Comparison of ENCODE assay signal across 9 cellular contexts in genomic region chr2:118061135-118061955, GRCh38. TPM values are rescaled to one million over a fixed set of nuclear protein-coding genes. Genes with fewer than 3 reads are reported as not detected.
DNase-seq lines count a peak whose midpoint lies in the region; ATAC-seq and TF ChIP-seq lines count a peak whose summit lies in the region.
"Had no signal": no experiment of that assay in that cellular context is flagged by ENCODE, and none has a peak within 500 bp of the region (broad histone marks: within the 10 kb centered on the region; RNA-seq: fewer than 3 reads in every experiment).

No MANE protein-coding gene starts in this region.

- H3K9me3 ChIP-seq in left ventricle myocardium inferior (replicated peaks): no peaks in the 10 kb centered on the region
- no peaks in the 10 kb centered on the region for H3K9me3 ChIP-seq in aorta (ENCODE audit: control insufficient read depth, low read length)
- no peaks in the 10 kb centered on the region for H3K9me3 ChIP-seq in prostate gland
- H3K9me3 ChIP-seq: SJSA1 had no signal

- TF ChIP-seq CTCF in left ventricle myocardium inferior (IDR thresholded peaks at IDR 0.05; ENCODE audit: borderline replicate concordance): peak; percentile 43
- peak in 2 of 4 experiments; percentile 5 to 28 for TF ChIP-seq CTCF in prostate gland (IDR thresholded peaks at IDR 0.05)

- no peak overlapping the region for H3K27ac ChIP-seq in left ventricle myocardium inferior (replicated peaks)
- no peak overlapping the region for H3K27ac ChIP-seq in aorta (ENCODE audit: low read depth in 1 of 2, low read length in 2 of 2)
- no peak overlapping the region for H3K27ac ChIP-seq in prostate gland
- H3K27ac ChIP-seq: SJSA1 had no signal

- H3K27me3 ChIP-seq in left ventricle myocardium inferior (ENCODE audit: low read depth) (peaks cover 90% of the 10 kb centered on the region), aorta (ENCODE audit: control insufficient read depth in 1 of 2, insufficient read depth in 2 of 2, low read length in 1 of 2) (peaks cover 0 to 1% of the 10 kb centered on the region in 2 donors), prostate gland (replicated peaks; ENCODE audit: insufficient read depth) (no peaks in the 10 kb centered on the region)

- TF ChIP-seq POLR2A in prostate gland (IDR thresholded peaks at IDR 0.05): no peak

- peak; percentile 38 for DNase-seq in DMS153 (lab: John Stamatoyannopoulos, UW)
- DNase-seq in SK-MEL-5 (ENCODE audit: low read depth, low spot score): peak; percentile 56
- no peak for DNase-seq in left ventricle myocardium inferior
- DNase-seq in aorta: no peak
- no peak for DNase-seq in prostate gland (ENCODE audit: low spot score)
- no peak for DNase-seq in NCI-H510A (lab: John Stamatoyannopoulos, UW)

- ATAC-seq in GM19397 (IDR thresholded peaks at IDR 0.05; ENCODE audit: unreplicated experiment) (peak; percentile 73), HG03342 (IDR thresholded peaks at IDR 0.05; ENCODE audit: unreplicated experiment) (peak; percentile 72), aorta (ENCODE audit: low FRiP score) (peak; percentile 64)

- in situ Hi-C loops in SK-MEL-5 (cut with HindIII; ENCODE audit: low pct_unique_long_range_greater_than_20kb, low sequenced_read_pairs): no loop called here

- H3K4me1 ChIP-seq in left ventricle myocardium inferior (no peaks in the 10 kb centered on the region), aorta (ENCODE audit: control insufficient read depth in 1 of 2, insufficient read depth in 2 of 2, low read length in 2 of 2) (no peaks in the 10 kb centered on the region), prostate gland (replicated peaks) (no peaks in the 10 kb centered on the region)

- no peaks in the 10 kb centered on the region for H3K36me3 ChIP-seq in left ventricle myocardium inferior
- H3K36me3 ChIP-seq in aorta (ENCODE audit: control insufficient read depth in 1 of 2, insufficient read depth in 2 of 2, low read length in 1 of 2): no peaks in the 10 kb centered on the region
- no peaks in the 10 kb centered on the region for H3K36me3 ChIP-seq in prostate gland
- H3K36me3 ChIP-seq: SJSA1 had no signal

- WGBS in aorta, 2 donors: 72 to 75% methylated on average over 4 of the region's 4 CpGs
- 72% methylated on average over 4 of the region's 4 CpGs for WGBS in prostate gland

- intact Hi-C loops in left ventricle myocardium inferior (cut with micrococcal nuclease) (no loop called here), aorta (cut with DNase I) (no loop called here), prostate gland (cut with DNase I) (no loop called here)

- H3K4me3 ChIP-seq in left ventricle myocardium inferior (no peak overlapping the region), aorta (ENCODE audit: low read length in 2 of 2) (no peak overlapping the region), prostate gland (no peak overlapping the region)
- H3K4me3 ChIP-seq: SJSA1 had no signal

RNA-seq across cellular contexts. Expression of gene INSIG2, which starts 26.9 kb away (rescaled TPM):
- 3.8 and 4.6 TPM in 2 replicates for total RNA-seq in SK-MEL-5 (2014; rRNA removed; shearing (Covaris generic))
- polyA plus RNA-seq in SK-MEL-5 (2015; cell fraction: cytosol; rRNA removed): 5.0 and 9.4 TPM in 2 replicates
- 4.9 and 16.3 TPM in 2 replicates for polyA plus RNA-seq in SK-MEL-5 (2015; cell fraction: nucleus; rRNA removed)
- 15.9 TPM for total RNA-seq in left ventricle myocardium inferior
- total RNA-seq in aorta: 10 to 100 TPM; 34.2 to 43.2 TPM
- 10 to 100 TPM; 35.1 to 44.5 TPM for polyA plus RNA-seq in aorta
- 10 to 100 TPM; 12.6 to 15.7 TPM for total RNA-seq in prostate gland

RNA-seq across cellular contexts. Expression of gene CCDC93, which starts 47.5 kb away (rescaled TPM):
- total RNA-seq in SK-MEL-5 (2014; rRNA removed; shearing (Covaris generic)): 20.9 and 22.2 TPM in 2 replicates
- 8.6 and 40.2 TPM in 2 replicates for polyA plus RNA-seq in SK-MEL-5 (2015; cell fraction: cytosol; rRNA removed)
- polyA plus RNA-seq in SK-MEL-5 (2015; cell fraction: nucleus; rRNA removed): 301 and 357 TPM in 2 replicates
- total RNA-seq in left ventricle myocardium inferior: 22.8 TPM
- 10 to 100 TPM; 34.8 to 42.8 TPM for total RNA-seq in aorta
- 10 to 100 TPM in 1 of 2 donors, 1 to 10 TPM in 1; 5.8 to 12.1 TPM for polyA plus RNA-seq in aorta
- 10 to 100 TPM in 1 of 2 donors, 1 to 10 TPM in 1; 9.6 to 39.8 TPM for total RNA-seq in prostate gland

Comparison
In these comparisons a context has a peak if more than half of its experiments do, and no peak if none do; other contexts are left out.
1. DNase-seq: peak in DMS153 (single experiment) and SK-MEL-5 (single experiment); none in left ventricle myocardium inferior (single experiment), aorta (0 of 2), prostate gland (single experiment) and NCI-H510A (single experiment).
2. Peak in every context shown above with its lines, with median percentiles within 50 percentile points of each other: ATAC-seq.